ENCODE assay signal across 5 cellular contexts in genomic region chr6:119506631-119507174, GRCh38.
"Had no signal": no experiment of that assay in that cellular context is flagged by ENCODE, and none has a peak within 500 bp of the region (broad histone marks: within the 10 kb centered on the region; RNA-seq: fewer than 3 reads in every experiment).

No MANE protein-coding gene starts in this region.

- DNase-seq: IMR-90, KBM-7 had no signal

- FAIRE-seq: HepG2, HTR-8/SVneo, K562 had no signal
